ENCODE assay signal across 8 cellular contexts in genomic region chrX:48897621-48898306, GRCh38. TPM values are rescaled to one million over a fixed set of nuclear protein-coding genes. Genes with fewer than 3 reads are reported as not detected.
DNase-seq lines count a peak whose midpoint lies in the region; TF ChIP-seq lines count a peak whose summit lies in the region.

PQBP1 (plus strand) TSS chrX:48897930; CDS start chrX:48898510, 580 bp downstream.
TIMM17B (minus strand) TSS chrX:48897768; CDS start chrX:48897749, 19 bp downstream.

- H3K27ac ChIP-seq in effector memory CD4-positive, alpha-beta T cell (ENCODE audit: insufficient read depth, low read length, poor library complexity, severe bottlenecking), result peak within 1 kb of the TSS; percentile 94

- CTCF ChIA-PET in activated CD8-positive, alpha-beta memory T cell treated with anti-CD3 and anti-CD28 coated beads for 36 hours (lab: Charles Lee), result interaction anchor here (0.9 to 1.0 kb wide), 3 partner anchors 14 to 40 kb away, joined by 3 read pairs; no protein-coding TSS in a partner anchor

- TF ChIP-seq CTCF in GM20000 (IDR thresholded peaks at IDR 0.05; ENCODE audit: extremely low read depth, missing control alignments), result no peak

- peak within 1 kb of the TSS; percentile 70 for H3K4me3 ChIP-seq in effector memory CD4-positive, alpha-beta T cell (ENCODE audit: insufficient read depth, low read depth, low read length, poor library complexity, severe bottlenecking)

- peaks cover 5% of the 10 kb centered on the region for H3K4me1 ChIP-seq in effector memory CD4-positive, alpha-beta T cell (ENCODE audit: control insufficient read depth, insufficient read depth, low read length, poor library complexity, severe bottlenecking)

- no peaks in the 10 kb centered on the region for H3K27me3 ChIP-seq in effector memory CD4-positive, alpha-beta T cell (replicated peaks; ENCODE audit: control insufficient read depth, insufficient read depth, low read length, poor library complexity, severe bottlenecking)

- no peaks in the 10 kb centered on the region for H3K9me3 ChIP-seq in effector memory CD4-positive, alpha-beta T cell (ENCODE audit: control insufficient read depth, low read length)

- POLR2A ChIA-PET in activated CD8-positive, alpha-beta memory T cell treated with anti-CD3 and anti-CD28 coated beads for 36 hours (lab: Charles Lee), result interaction anchor here (0.5 to 2.0 kb wide), 5 partner anchors 13 to 172 kb away, joined by 3 to 14 read pairs (median 4); partner anchors contain the start of genes HDAC6 and SLC35A2

- DNase-seq in CMK (ENCODE audit: low read depth) (peak; percentile 96), GM20000 (ENCODE audit: low spot score) (peak; percentile 85), HT-29 (ENCODE audit: low spot score) (peak; percentile 95), NOMO-1 (lab: John Stamatoyannopoulos, UW; ENCODE audit: unreplicated experiment in 2 of 2) (peak; percentile 85 to 91), medulla oblongata (ENCODE audit: extremely low spot score) (peak; percentile 95)
- peak; percentile 78 to 84 (median 83) for DNase-seq in effector memory CD4-positive, alpha-beta T cell
- peak; percentile 70 for DNase-seq in stimulated activated CD8-positive, alpha-beta memory T cell treated with anti-CD3 and anti-CD28 coated beads, Interleukin-12 subunit alpha, Interleukin-12 subunit beta, amount 100 ng/mL, for 1 hour (ENCODE audit: low read depth)

- peaks cover 14% of the 10 kb centered on the region for H3K36me3 ChIP-seq in effector memory CD4-positive, alpha-beta T cell (ENCODE audit: control insufficient read depth, insufficient read depth, low read length)

RNA-seq across cellular contexts. Expression of gene PQBP1, which starts in this region (rescaled TPM):
- total RNA-seq in HT-29 (2014; rRNA removed; shearing (Covaris generic)), result 86.3 and 97.5 TPM in 2 replicates
- total RNA-seq in activated CD8-positive, alpha-beta memory T cell treated with anti-CD3 and anti-CD28 coated beads for 36 hours, result 10 to 100 TPM; 96.1 to 99.5 TPM

RNA-seq across cellular contexts. Expression of gene TIMM17B, which starts in this region (rescaled TPM):
- 127 and 148 TPM in 2 replicates for total RNA-seq in HT-29 (2014; rRNA removed; shearing (Covaris generic))
- 10 to 100 TPM; 82.4 to 85.3 TPM for total RNA-seq in activated CD8-positive, alpha-beta memory T cell treated with anti-CD3 and anti-CD28 coated beads for 36 hours

Comparison
In these comparisons a context has a peak if more than half of its experiments do, and no peak if none do; other contexts are left out.
1. Peak in every context shown above with its lines: DNase-seq, H3K4me3 ChIP-seq and H3K27ac ChIP-seq.